In the genomic region with DNA sequence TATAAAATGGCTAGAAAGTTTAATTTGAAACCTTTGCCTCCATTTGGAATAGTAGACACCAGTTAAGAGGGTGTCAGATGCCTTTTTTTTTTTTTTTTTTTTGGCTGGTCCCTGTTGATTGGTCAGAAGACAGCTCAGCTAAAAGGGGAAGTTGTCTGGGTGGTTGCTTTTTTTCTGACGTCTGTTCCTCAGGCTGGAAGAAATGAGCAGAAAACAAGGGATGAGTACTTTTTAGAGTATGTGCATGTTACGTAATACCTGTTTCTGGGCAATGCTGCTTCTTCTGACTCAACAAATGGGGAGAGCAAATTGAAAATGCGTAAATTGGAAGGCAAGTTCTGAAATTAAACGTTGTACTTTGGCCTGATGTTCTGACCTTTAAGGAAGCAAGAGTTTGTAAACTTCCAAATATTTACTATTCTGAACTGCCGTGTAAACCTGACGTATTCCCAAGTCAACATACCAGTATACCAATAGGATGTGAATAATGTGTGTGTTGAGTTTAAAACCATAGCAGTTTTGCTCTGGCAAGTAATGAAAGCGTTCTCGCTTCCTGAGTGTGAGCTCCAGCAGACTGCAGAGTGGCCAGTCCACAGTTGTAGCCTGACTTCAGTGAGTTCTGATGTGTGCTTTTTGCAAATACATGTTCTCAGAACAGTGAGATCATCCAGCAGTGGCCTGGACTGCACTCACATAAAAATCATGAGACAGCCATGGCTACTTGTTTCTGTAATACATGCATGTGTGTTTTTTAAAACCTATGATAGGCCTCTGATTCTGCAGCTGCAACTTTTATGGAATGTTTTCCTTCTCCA, we compare ENCODE assay signal across 8 cellular contexts. TPM values are rescaled to one million over a fixed set of nuclear protein-coding genes. Genes with fewer than 3 reads are reported as not detected.
DNase-seq lines count a peak whose midpoint lies in the region; ATAC-seq and TF ChIP-seq lines count a peak whose summit lies in the region.

No MANE protein-coding gene starts in this region.

- H3K27me3 Mint-ChIP-seq in activated T-cell treated with anti-CD3 and anti-CD28 coated beads, Interleukin-2, amount 50 U/mL, for 4 hours (ENCODE audit: low read depth) = no peaks in the 10 kb centered on the region

- peak overlapping the region; percentile 64 to 78 (median 68) for H3K4me3 ChIP-seq in esophagus muscularis mucosa
- peak overlapping the region; percentile 96 for H3K4me3 ChIP-seq in rectal smooth muscle tissue (ENCODE audit: low read length)

- peaks cover 33% of the 10 kb centered on the region for H3K4me1 Mint-ChIP-seq in activated T-cell treated with anti-CD3 and anti-CD28 coated beads, Interleukin-2, amount 50 U/mL, for 4 hours (ENCODE audit: low read depth)

- no peak for DNase-seq in activated T-cell treated with anti-CD3 and anti-CD28 coated beads, Interleukin-2, amount 50 U/mL, for 4 hours
- DNase-seq in activated T-cell treated with anti-CD3 and anti-CD28 coated beads for 4 hours (no peak), SKM-1 treated with dmso at 0.1 percent for 144 hours (lab: John Stamatoyannopoulos, UW; ENCODE audit: unreplicated experiment) (peak; percentile 80), esophagus muscularis mucosa (ENCODE audit: extremely low spot score) (no peak), GM10266 (ENCODE audit: extremely low spot score) (no peak), NCI-H146 treated with DMSO at 0.1 percent for 48 hours (lab: John Stamatoyannopoulos, UW; ENCODE audit: unreplicated experiment) (no peak)

- TF ChIP-seq EP300 in esophagus muscularis mucosa (IDR thresholded peaks at IDR 0.05) = no peak

- H3K9me3 Mint-ChIP-seq in activated T-cell treated with anti-CD3 and anti-CD28 coated beads, Interleukin-2, amount 50 U/mL, for 4 hours = no peaks in the 10 kb centered on the region

- H3K27ac ChIP-seq in esophagus muscularis mucosa (replicated peaks in 1 of 4) (peak overlapping the region; percentile 89 to 96 (median 94)), rectal smooth muscle tissue (ENCODE audit: low read depth, low read length) (peak overlapping the region; percentile 97)

- peak overlapping the region; percentile 93 for H3K4me3 Mint-ChIP-seq in activated T-cell treated with anti-CD3 and anti-CD28 coated beads, Interleukin-2, amount 50 U/mL, for 4 hours

- H3K4me1 ChIP-seq in esophagus muscularis mucosa (peaks cover 0 to 30% (median 10%) of the 10 kb centered on the region in 4 donors), rectal smooth muscle tissue (ENCODE audit: control insufficient read depth, insufficient read depth, low read length) (no peaks in the 10 kb centered on the region)

- H3K27me3 ChIP-seq in esophagus muscularis mucosa (no peaks in the 10 kb centered on the region), rectal smooth muscle tissue (ENCODE audit: control insufficient read depth, insufficient read depth, low read length) (no peaks in the 10 kb centered on the region)

- no peak for TF ChIP-seq POLR2A in esophagus muscularis mucosa (IDR thresholded peaks at IDR 0.05; ENCODE audit: low read depth)

- TF ChIP-seq CTCF in esophagus muscularis mucosa (IDR thresholded peaks at IDR 0.05) = no peak
- TF ChIP-seq CTCF in GM10266 (IDR thresholded peaks at IDR 0.05; ENCODE audit: control insufficient read depth, insufficient read depth, low read depth, missing control alignments) = no peak

- H3K9ac ChIP-seq in rectal smooth muscle tissue (ENCODE audit: low read length) = no peak overlapping the region

- no peaks in the 10 kb centered on the region for H3K9me3 ChIP-seq in esophagus muscularis mucosa

- intact Hi-C loops in esophagus muscularis mucosa (cut with DNase I) = loop anchor here (5.0 to 10.0 kb wide), 3 partner anchors 42 to 240 kb away; partner anchors contain the start of genes ACOT9 and KLHL15

- H3K36me3 ChIP-seq in esophagus muscularis mucosa (peaks cover 0 to 23% (median 2%) of the 10 kb centered on the region in 4 donors), rectal smooth muscle tissue (ENCODE audit: control insufficient read depth, insufficient read depth, low read length) (peaks cover 3% of the 10 kb centered on the region)

- WGBS in esophagus muscularis mucosa = 37% methylated on average over 8 of the region's 8 CpGs

- H3K36me3 Mint-ChIP-seq in activated T-cell treated with anti-CD3 and anti-CD28 coated beads, Interleukin-2, amount 50 U/mL, for 4 hours (ENCODE audit: insufficient read depth) = peaks cover 23% of the 10 kb centered on the region

- no peak for ATAC-seq in activated T-cell treated with anti-CD3 and anti-CD28 coated beads, Interleukin-2, amount 50 U/mL, for 4 hours
- ATAC-seq in HG02678 (IDR thresholded peaks at IDR 0.05; ENCODE audit: unreplicated experiment) = no peak

RNA-seq across cellular contexts. Expression of gene SAT1, which starts 1.7 kb away (rescaled TPM):
- total RNA-seq in activated T-cell treated with anti-CD3 and anti-CD28 coated beads, Interleukin-2, amount 50 U/mL, for 4 hours = 10 to 100 TPM; 39.5 to 51.3 (median 45.9) TPM
- 100 to 1,000 TPM; 152 to 621 (median 206) TPM for total RNA-seq in esophagus muscularis mucosa

RNA-seq across cellular contexts. Expression of gene ACOT9, which starts 41.6 kb away (rescaled TPM):
- total RNA-seq in activated T-cell treated with anti-CD3 and anti-CD28 coated beads, Interleukin-2, amount 50 U/mL, for 4 hours = 10 to 100 TPM; 20.8 to 28.0 (median 24.6) TPM
- total RNA-seq in esophagus muscularis mucosa = 10 to 100 TPM; 46.3 to 63.8 (median 52.3) TPM
